Comparison of ENCODE assay signal across 8 cellular contexts in genomic region chr3:149971403-149972075, GRCh38. TPM values are rescaled to one million over a fixed set of nuclear protein-coding genes. Genes with fewer than 3 reads are reported as not detected.
DNase-seq lines count a peak whose midpoint lies in the region; ATAC-seq and TF ChIP-seq lines count a peak whose summit lies in the region.

No MANE protein-coding gene starts in this region.

- peak overlapping the region; percentile 84 for H3K4me3 Mint-ChIP-seq in activated CD8-positive, alpha-beta T cell treated with anti-CD3 and anti-CD28 coated beads for 36 hours

- intact Hi-C loops in activated CD8-positive, alpha-beta T cell treated with anti-CD3 and anti-CD28 coated beads for 36 hours (cut with micrococcal nuclease), result no loop called here

- peak overlapping the region; percentile 64 for H2AFZ ChIP-seq in DND-41 (ENCODE audit: low read depth, low read length)

- POLR2A ChIA-PET in activated CD8-positive, alpha-beta T cell treated with anti-CD3 and anti-CD28 coated beads for 36 hours (lab: Charles Lee), result interaction anchor here (0.6 to 0.9 kb wide), 2 partner anchors 21 to 462 kb away, joined by 3 read pairs; no protein-coding TSS in a partner anchor

- no peaks in the 10 kb centered on the region for H3K36me3 Mint-ChIP-seq in activated CD8-positive, alpha-beta T cell treated with anti-CD3 and anti-CD28 coated beads for 36 hours (ENCODE audit: low read depth)

- H3K4me1 Mint-ChIP-seq in activated CD8-positive, alpha-beta T cell treated with anti-CD3 and anti-CD28 coated beads for 36 hours (ENCODE audit: low read depth), result peaks cover 16% of the 10 kb centered on the region

- H3K4me3 ChIP-seq in DND-41 (ENCODE audit: low read depth in 1 of 2, low read length in 2 of 2) (peak overlapping the region; percentile 22 to 66; a peak in 3 of 4 replicates), lung (peak overlapping the region; percentile 75)
- H3K4me3 ChIP-seq in effector memory CD4-positive, alpha-beta T cell (ENCODE audit: insufficient read depth, low read depth, low read length, poor library complexity, severe bottlenecking), result peak overlapping the region; percentile 77

- no peaks in the 10 kb centered on the region for H3K79me2 ChIP-seq in DND-41 (ENCODE audit: insufficient read depth, low read length)

- H4K20me1 ChIP-seq in DND-41 (ENCODE audit: insufficient read depth, low read length), result no peaks in the 10 kb centered on the region

- H3K27ac ChIP-seq in DND-41 (ENCODE audit: low read length) (no peak overlapping the region), lung (ENCODE audit: low read depth in 1 of 2, low read length in 1 of 2) (peak overlapping the region; percentile 15 to 98)
- no peak overlapping the region for H3K27ac ChIP-seq in effector memory CD4-positive, alpha-beta T cell (ENCODE audit: insufficient read depth, low read length, poor library complexity, severe bottlenecking)

- H3K9ac ChIP-seq in DND-41 (ENCODE audit: low read depth, low read length), result peak overlapping the region; percentile 59

- H3K9me3 Mint-ChIP-seq in activated CD8-positive, alpha-beta T cell treated with anti-CD3 and anti-CD28 coated beads for 36 hours, result no peaks in the 10 kb centered on the region

- H3K27me3 Mint-ChIP-seq in activated CD8-positive, alpha-beta T cell treated with anti-CD3 and anti-CD28 coated beads for 36 hours, result peaks cover 25% of the 10 kb centered on the region

- H3K36me3 ChIP-seq in DND-41 (ENCODE audit: insufficient read depth, low read length) (no peaks in the 10 kb centered on the region), lung (ENCODE audit: control insufficient read depth in 2 of 2, insufficient read depth in 2 of 2, low read length in 2 of 2) (no peaks in the 10 kb centered on the region)
- H3K36me3 ChIP-seq in effector memory CD4-positive, alpha-beta T cell (ENCODE audit: control insufficient read depth, insufficient read depth, low read length), result no peaks in the 10 kb centered on the region

- H3K4me1 ChIP-seq in DND-41 (ENCODE audit: insufficient read depth, low read length) (peaks cover 19% of the 10 kb centered on the region), lung (ENCODE audit: control insufficient read depth in 2 of 2, insufficient read depth in 2 of 2, low read length in 2 of 2) (no peaks in the 10 kb centered on the region)
- peaks cover 9% of the 10 kb centered on the region for H3K4me1 ChIP-seq in effector memory CD4-positive, alpha-beta T cell (ENCODE audit: control insufficient read depth, insufficient read depth, low read length, poor library complexity, severe bottlenecking)

- peak overlapping the region; percentile 67 for H3K27ac Mint-ChIP-seq in activated CD8-positive, alpha-beta T cell treated with anti-CD3 and anti-CD28 coated beads for 36 hours

- H3K9me3 ChIP-seq in DND-41 (ENCODE audit: insufficient read depth, low read length, severe bottlenecking), result no peaks in the 10 kb centered on the region
- H3K9me3 ChIP-seq in effector memory CD4-positive, alpha-beta T cell (ENCODE audit: control insufficient read depth, low read length), result no peaks in the 10 kb centered on the region
- H3K9me3 ChIP-seq in lung (ENCODE audit: control insufficient read depth in 2 of 2, insufficient read depth in 1 of 2, low read length in 1 of 2), result no peaks in the 10 kb centered on the region

- peak; percentile 50 for ATAC-seq in DND-41 (ENCODE audit: insufficient read depth, low read depth)
- ATAC-seq in HG02678 (IDR thresholded peaks at IDR 0.05; ENCODE audit: unreplicated experiment), result peak; percentile 25
- ATAC-seq in activated CD8-positive, alpha-beta T cell treated with anti-CD3 and anti-CD28 coated beads for 36 hours, result peak; percentile 5
- peak; percentile 42 for ATAC-seq in lung (ENCODE audit: insufficient read depth, low FRiP score)
- ATAC-seq in HG03097 (IDR thresholded peaks at IDR 0.05; ENCODE audit: low FRiP score, unreplicated experiment), result no peak

- H3K4me2 ChIP-seq in DND-41 (ENCODE audit: insufficient read depth, low read length), result peak overlapping the region; percentile 71

- no peaks in the 10 kb centered on the region for H3K27me3 ChIP-seq in DND-41 (ENCODE audit: insufficient read depth, low read length, poor library complexity)
- no peaks in the 10 kb centered on the region for H3K27me3 ChIP-seq in effector memory CD4-positive, alpha-beta T cell (replicated peaks; ENCODE audit: control insufficient read depth, insufficient read depth, low read length, poor library complexity, severe bottlenecking)
- H3K27me3 ChIP-seq in lung (ENCODE audit: control insufficient read depth, insufficient read depth), result no peaks in the 10 kb centered on the region

- CTCF ChIA-PET in activated CD8-positive, alpha-beta T cell treated with anti-CD3 and anti-CD28 coated beads for 36 hours (lab: Charles Lee), result interaction anchor here (0.9 kb wide), 2 partner anchors 10 to 249 kb away, joined by 3 to 5 read pairs; no protein-coding TSS in a partner anchor

- DNase-seq in DND-41 (peak; percentile 46), NCI-H2196 (lab: John Stamatoyannopoulos, UW; ENCODE audit: unreplicated experiment) (peak; percentile 87), lung (ENCODE audit: low spot score) (peak; percentile 60)
- DNase-seq in activated CD8-positive, alpha-beta T cell treated with anti-CD3 and anti-CD28 coated beads for 36 hours, result peak; percentile 49
- peak in 2 of 3 donors; percentile 4 to 10 for DNase-seq in effector memory CD4-positive, alpha-beta T cell
- peak; percentile 52 for DNase-seq in stimulated activated CD8-positive, alpha-beta memory T cell treated with anti-CD3 and anti-CD28 coated beads, Interleukin-4, amount 100 ng/mL, for 48 hours

- WGBS in lung, 2 donors, result 2 to 3% methylated on average over 35 to 42 of the region's 42 CpGs

- TF ChIP-seq CTCF in DND-41 (IDR thresholded peaks at IDR 0.05; ENCODE audit: borderline replicate concordance, extremely low read depth, low read length, poor library complexity, severe bottlenecking) (no peak), lung (IDR thresholded peaks at IDR 0.05; ENCODE audit: control extremely low read depth, extremely low read depth) (no peak)
- TF ChIP-seq CTCF in activated CD8-positive, alpha-beta T cell treated with anti-CD3 and anti-CD28 coated beads for 36 hours (IDR thresholded peaks at IDR 0.05), result no peak

RNA-seq across cellular contexts. Expression of gene PFN2, which starts 0.8 kb away (rescaled TPM):
- total RNA-seq in activated CD8-positive, alpha-beta T cell treated with anti-CD3 and anti-CD28 coated beads for 36 hours, result 1 to 10 TPM; 4.2 to 4.7 TPM
- 10 to 100 TPM; 69.7 to 91.7 TPM for total RNA-seq in lung
- 10 to 100 TPM; 28.1 to 28.8 TPM for polyA plus RNA-seq in lung

Comparison
In these comparisons a context has a peak if more than half of its experiments do, and no peak if none do; other contexts are left out.
1. DNase-seq: peak in every context shown above with its lines; median percentile 87 in NCI-H2196; 60 in lung; 52 in stimulated activated CD8-positive, alpha-beta memory T cell treated with anti-CD3 and anti-CD28 coated beads, Interleukin-4, amount 100 ng/mL, for 48 hours; 49 in activated CD8-positive, alpha-beta T cell treated with anti-CD3 and anti-CD28 coated beads for 36 hours; 46 in DND-41; 7 in effector memory CD4-positive, alpha-beta T cell.
2. H3K27ac ChIP-seq: peak in lung (2 of 2); none in DND-41 (single experiment) and effector memory CD4-positive, alpha-beta T cell (single experiment).
3. RNA of gene PFN2, which starts 0.8 kb away (total RNA-seq): 69.7 to 91.7 TPM in lung; 4.2 to 4.7 TPM in activated CD8-positive, alpha-beta T cell treated with anti-CD3 and anti-CD28 coated beads for 36 hours; every median in the first group is over 10 times any median in the second.
4. Peak in every context shown above with its lines, with median percentiles within 50 percentile points of each other: H3K4me3 ChIP-seq.